ENCODE assay signal across 1 cellular context in the genomic region with DNA sequence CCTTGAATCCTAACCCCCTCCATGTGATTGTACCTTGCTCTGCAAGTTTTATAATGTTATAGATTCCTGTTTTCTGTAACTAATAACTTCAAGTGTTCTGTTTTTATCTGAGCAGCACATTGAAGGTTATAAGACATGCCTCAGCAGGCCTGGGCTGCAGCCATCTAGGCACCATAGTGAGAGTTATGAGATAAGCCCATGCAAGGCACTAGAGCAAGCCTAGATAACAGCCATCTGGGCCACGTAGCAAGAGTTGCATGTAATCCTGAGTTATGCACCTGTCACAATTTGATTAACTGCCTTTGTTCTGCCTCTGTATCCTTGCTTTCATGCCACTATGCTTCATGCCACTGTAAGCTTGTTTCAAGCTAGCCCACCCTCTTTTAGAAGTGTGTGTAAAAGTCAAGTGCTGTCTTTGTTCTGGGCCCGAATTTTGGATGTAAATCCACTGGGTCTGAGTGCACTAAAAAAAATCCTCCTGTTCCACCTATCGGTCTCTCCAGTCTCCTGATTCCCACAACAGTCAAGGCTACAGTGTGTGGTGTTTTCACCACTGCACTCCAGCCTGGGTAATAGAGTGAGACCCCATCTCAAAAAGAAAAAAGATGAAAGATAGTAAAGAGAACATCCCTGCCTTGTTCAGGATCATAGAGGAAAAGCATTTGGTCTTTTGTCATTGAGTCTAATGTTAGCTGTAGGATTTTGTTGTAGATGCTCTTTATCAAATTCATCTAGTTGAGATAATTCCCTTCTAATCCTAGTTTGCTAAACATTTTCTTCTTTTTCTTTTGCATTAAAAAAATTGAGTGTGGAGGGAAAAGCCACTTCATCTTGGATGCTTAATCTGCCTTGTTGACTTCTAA.
A peak's percentile ranks its signal among the peaks of the same experiment; 100 is the strongest.
TF ChIP-seq lines count a peak whose summit lies in the region.

No MANE protein-coding gene starts in this region.

TF ChIP-seq in HepG2, 621 proteins besides CTCF, POLR2A, EP300 and RAD21:
- TF ChIP-seq SIX1 (CRISPR knock-in tag; IDR thresholded peaks at IDR 0.05; ENCODE audit: borderline replicate concordance) (no peak), CBX1 (IDR thresholded peaks at IDR 0.05; ENCODE audit: low read depth) (peak; percentile 46), SETDB1 (CRISPR knock-in tag; IDR thresholded peaks at IDR 0.05; ENCODE audit: borderline replicate concordance) (peak; percentile 73; the same call in 1 of the 2 replicates), ZMYM2 (CRISPR knock-in tag; IDR thresholded peaks at IDR 0.05) (peak; percentile 47; the same call in 1 of the 2 replicates), XRCC5 (optimal IDR thresholded peaks at IDR 0.05; ENCODE audit: low read length) (peak; percentile 33)
- TF ChIP-seq, protein P1, sequence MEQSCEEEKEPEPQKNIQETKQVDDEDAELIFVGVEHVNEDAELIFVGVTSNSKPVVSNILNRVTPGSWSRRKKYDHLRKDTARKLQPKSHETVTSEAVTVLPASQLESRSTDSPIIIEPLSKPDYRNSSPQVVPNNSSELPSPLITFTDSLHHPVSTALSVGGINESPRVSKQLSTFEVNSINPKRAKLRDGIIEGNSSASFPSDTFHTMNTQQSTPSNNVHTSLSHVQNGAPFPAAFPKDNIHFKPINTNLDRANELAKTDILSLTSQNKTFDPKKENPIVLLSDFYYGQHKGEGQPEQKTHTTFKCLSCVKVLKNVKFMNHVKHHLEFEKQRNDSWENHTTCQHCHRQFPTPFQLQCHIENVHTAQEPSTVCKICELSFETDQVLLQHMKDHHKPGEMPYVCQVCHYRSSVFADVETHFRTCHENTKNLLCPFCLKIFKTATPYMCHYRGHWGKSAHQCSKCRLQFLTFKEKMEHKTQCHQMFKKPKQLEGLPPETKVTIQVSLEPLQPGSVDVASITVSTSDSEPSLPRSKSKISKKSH (CRISPR knock-in tag; IDR thresholded peaks at IDR 0.05; ENCODE audit: borderline replicate concordance): no peak
- TF ChIP-seq, protein P2, sequence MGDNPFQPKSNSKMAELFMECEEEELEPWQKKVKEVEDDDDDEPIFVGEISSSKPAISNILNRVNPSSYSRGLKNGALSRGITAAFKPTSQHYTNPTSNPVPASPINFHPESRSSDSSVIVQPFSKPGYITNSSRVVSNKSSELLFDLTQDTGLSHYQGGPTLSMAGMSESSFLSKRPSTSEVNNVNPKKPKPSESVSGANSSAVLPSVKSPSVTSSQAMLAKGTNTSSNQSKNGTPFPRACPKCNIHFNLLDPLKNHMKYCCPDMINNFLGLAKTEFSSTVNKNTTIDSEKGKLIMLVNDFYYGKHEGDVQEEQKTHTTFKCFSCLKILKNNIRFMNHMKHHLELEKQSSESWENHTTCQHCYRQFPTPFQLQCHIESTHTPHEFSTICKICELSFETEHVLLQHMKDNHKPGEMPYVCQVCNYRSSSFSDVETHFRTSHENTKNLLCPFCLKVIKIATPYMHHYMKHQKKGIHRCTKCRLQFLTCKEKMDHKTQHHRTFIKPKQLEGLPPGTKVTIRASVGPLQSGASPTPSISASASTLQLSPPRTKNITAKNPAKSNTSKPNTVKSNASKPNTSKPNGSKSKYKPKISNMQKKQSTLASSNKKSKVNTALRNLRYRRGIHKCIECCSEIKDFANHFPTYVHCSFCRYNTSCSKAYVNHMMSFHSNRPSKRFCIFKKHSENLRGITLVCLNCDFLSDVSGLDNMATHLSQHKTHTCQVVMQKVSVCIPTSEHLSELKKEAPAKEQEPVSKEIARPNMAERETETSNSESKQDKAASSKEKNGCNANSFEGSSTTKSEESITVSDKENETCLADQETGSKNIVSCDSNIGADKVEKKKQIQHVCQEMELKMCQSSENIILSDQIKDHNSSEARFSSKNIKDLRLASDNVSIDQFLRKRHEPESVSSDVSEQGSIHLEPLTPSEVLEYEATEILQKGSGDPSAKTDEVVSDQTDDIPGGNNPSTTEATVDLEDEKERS (CRISPR knock-in tag; IDR thresholded peaks at IDR 0.05): peak; percentile 97
- TF ChIP-seq, protein P3, sequence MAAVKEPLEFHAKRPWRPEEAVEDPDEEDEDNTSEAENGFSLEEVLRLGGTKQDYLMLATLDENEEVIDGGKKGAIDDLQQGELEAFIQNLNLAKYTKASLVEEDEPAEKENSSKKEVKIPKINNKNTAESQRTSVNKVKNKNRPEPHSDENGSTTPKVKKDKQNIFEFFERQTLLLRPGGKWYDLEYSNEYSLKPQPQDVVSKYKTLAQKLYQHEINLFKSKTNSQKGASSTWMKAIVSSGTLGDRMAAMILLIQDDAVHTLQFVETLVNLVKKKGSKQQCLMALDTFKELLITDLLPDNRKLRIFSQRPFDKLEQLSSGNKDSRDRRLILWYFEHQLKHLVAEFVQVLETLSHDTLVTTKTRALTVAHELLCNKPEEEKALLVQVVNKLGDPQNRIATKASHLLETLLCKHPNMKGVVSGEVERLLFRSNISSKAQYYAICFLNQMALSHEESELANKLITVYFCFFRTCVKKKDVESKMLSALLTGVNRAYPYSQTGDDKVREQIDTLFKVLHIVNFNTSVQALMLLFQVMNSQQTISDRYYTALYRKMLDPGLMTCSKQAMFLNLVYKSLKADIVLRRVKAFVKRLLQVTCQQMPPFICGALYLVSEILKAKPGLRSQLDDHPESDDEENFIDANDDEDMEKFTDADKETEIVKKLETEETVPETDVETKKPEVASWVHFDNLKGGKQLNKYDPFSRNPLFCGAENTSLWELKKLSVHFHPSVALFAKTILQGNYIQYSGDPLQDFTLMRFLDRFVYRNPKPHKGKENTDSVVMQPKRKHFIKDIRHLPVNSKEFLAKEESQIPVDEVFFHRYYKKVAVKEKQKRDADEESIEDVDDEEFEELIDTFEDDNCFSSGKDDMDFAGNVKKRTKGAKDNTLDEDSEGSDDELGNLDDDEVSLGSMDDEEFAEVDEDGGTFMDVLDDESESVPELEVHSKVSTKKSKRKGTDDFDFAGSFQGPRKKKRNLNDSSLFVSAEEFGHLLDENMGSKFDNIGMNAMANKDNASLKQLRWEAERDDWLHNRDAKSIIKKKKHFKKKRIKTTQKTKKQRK (IDR thresholded peaks at IDR 0.05; ENCODE audit: low read length): peak; percentile 22; the same call in 1 of the 2 replicates
